Comparison of ENCODE assay signal across 3 cellular contexts in the genomic region with DNA sequence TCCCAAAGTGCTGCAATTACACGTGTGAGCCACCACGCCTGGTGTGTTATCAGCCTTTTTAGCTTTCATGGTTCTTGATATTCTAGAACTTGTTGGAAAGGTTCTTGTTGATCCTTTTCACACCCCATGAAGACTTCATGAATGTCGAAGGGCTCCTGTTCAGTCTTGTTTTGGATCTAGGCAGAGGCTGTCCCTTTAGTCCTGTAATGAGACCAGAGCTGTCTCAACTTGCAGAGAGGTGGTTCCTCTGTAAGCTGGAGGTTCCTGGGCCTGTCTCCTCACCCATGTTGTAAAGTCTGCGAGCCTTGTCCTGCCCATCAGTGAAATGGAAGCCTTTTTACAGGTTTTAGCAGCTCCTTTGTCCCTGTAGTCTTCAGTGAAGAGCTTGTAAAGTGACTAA.
TF ChIP-seq lines count a peak whose summit lies in the region.

No MANE protein-coding gene starts in this region.

TF ChIP-seq in GM23338, 12 proteins besides CTCF, POLR2A, EP300 and RAD21:
- no peak for TF ChIP-seq ZNF114 (CRISPR knock-in tag; IDR thresholded peaks at IDR 0.05)
- no peak for TF ChIP-seq EZH2 (IDR thresholded peaks at IDR 0.05; ENCODE audit: low read depth, unreplicated experiment)
- TF ChIP-seq CREB1 (CRISPR knock-in tag; IDR thresholded peaks at IDR 0.05; ENCODE audit: low read depth) = no peak
- TF ChIP-seq, protein P1, sequence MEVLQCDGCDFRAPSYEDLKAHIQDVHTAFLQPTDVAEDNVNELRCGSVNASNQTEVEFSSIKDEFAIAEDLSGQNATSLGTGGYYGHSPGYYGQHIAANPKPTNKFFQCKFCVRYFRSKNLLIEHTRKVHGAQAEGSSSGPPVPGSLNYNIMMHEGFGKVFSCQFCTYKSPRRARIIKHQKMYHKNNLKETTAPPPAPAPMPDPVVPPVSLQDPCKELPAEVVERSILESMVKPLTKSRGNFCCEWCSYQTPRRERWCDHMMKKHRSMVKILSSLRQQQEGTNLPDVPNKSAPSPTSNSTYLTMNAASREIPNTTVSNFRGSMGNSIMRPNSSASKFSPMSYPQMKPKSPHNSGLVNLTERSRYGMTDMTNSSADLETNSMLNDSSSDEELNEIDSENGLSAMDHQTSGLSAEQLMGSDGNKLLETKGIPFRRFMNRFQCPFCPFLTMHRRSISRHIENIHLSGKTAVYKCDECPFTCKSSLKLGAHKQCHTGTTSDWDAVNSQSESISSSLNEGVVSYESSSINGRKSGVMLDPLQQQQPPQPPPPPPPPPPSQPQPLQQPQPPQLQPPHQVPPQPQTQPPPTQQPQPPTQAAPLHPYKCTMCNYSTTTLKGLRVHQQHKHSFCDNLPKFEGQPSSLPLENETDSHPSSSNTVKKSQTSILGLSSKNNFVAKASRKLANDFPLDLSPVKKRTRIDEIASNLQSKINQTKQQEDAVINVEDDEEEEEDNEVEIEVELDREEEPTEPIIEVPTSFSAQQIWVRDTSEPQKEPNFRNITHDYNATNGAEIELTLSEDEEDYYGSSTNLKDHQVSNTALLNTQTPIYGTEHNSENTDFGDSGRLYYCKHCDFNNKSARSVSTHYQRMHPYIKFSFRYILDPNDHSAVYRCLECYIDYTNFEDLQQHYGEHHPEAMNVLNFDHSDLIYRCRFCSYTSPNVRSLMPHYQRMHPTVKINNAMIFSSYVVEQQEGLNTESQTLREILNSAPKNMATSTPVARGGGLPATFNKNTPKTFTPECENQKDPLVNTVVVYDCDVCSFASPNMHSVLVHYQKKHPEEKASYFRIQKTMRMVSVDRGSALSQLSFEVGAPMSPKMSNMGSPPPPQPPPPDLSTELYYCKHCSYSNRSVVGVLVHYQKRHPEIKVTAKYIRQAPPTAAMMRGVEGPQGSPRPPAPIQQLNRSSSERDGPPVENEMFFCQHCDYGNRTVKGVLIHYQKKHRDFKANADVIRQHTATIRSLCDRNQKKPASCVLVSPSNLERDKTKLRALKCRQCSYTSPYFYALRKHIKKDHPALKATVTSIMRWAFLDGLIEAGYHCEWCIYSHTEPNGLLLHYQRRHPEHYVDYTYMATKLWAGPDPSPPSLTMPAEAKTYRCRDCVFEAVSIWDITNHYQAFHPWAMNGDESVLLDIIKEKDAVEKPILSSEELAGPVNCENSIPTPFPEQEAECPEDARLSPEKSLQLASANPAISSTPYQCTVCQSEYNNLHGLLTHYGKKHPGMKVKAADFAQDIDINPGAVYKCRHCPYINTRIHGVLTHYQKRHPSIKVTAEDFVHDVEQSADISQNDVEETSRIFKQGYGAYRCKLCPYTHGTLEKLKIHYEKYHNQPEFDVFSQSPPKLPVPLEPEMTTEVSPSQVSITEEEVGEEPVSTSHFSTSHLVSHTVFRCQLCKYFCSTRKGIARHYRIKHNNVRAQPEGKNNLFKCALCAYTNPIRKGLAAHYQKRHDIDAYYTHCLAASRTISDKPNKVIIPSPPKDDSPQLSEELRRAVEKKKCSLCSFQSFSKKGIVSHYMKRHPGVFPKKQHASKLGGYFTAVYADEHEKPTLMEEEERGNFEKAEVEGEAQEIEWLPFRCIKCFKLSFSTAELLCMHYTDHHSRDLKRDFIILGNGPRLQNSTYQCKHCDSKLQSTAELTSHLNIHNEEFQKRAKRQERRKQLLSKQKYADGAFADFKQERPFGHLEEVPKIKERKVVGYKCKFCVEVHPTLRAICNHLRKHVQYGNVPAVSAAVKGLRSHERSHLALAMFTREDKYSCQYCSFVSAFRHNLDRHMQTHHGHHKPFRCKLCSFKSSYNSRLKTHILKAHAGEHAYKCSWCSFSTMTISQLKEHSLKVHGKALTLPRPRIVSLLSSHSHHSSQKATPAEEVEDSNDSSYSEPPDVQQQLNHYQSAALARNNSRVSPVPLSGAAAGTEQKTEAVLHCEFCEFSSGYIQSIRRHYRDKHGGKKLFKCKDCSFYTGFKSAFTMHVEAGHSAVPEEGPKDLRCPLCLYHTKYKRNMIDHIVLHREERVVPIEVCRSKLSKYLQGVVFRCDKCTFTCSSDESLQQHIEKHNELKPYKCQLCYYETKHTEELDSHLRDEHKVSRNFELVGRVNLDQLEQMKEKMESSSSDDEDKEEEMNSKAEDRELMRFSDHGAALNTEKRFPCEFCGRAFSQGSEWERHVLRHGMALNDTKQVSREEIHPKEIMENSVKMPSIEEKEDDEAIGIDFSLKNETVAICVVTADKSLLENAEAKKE (CRISPR knock-in tag; IDR thresholded peaks at IDR 0.05) = no peak

TF ChIP-seq in H1, 55 proteins besides CTCF, POLR2A, EP300 and RAD21:
- TF ChIP-seq NRF1 (IDR thresholded peaks at IDR 0.05; ENCODE audit: low read depth, low read length) (no peak), RBBP5 (IDR thresholded peaks at IDR 0.05; ENCODE audit: borderline replicate concordance, low read depth, low read length) (no peak), FOSL1 (IDR thresholded peaks at IDR 0.05; ENCODE audit: insufficient read depth, low read depth, low read length) (no peak), TBP (IDR thresholded peaks at IDR 0.05; ENCODE audit: low read depth, low read length) (no peak)
TF ChIP-seq in H1: peak in this region for 0.

TF ChIP-seq in HepG2, 621 proteins besides CTCF, POLR2A, EP300 and RAD21:
- no peak for TF ChIP-seq TBP (CRISPR knock-in tag; IDR thresholded peaks at IDR 0.05)
- TF ChIP-seq IKZF4 (CRISPR knock-in tag; IDR thresholded peaks at IDR 0.05; ENCODE audit: borderline replicate concordance, low read depth, not compliant biosample characterization) = no peak
- TF ChIP-seq HHEX (CRISPR knock-in tag; IDR thresholded peaks at IDR 0.05) = no peak
- TF ChIP-seq, protein P2, sequence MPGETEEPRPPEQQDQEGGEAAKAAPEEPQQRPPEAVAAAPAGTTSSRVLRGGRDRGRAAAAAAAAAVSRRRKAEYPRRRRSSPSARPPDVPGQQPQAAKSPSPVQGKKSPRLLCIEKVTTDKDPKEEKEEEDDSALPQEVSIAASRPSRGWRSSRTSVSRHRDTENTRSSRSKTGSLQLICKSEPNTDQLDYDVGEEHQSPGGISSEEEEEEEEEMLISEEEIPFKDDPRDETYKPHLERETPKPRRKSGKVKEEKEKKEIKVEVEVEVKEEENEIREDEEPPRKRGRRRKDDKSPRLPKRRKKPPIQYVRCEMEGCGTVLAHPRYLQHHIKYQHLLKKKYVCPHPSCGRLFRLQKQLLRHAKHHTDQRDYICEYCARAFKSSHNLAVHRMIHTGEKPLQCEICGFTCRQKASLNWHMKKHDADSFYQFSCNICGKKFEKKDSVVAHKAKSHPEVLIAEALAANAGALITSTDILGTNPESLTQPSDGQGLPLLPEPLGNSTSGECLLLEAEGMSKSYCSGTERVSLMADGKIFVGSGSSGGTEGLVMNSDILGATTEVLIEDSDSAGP (CRISPR knock-in tag; IDR thresholded peaks at IDR 0.05; ENCODE audit: borderline replicate concordance) = no peak
- TF ChIP-seq ZNF720 (CRISPR knock-in tag; IDR thresholded peaks at IDR 0.05) = no peak
- no peak for TF ChIP-seq GLI4 (CRISPR knock-in tag; IDR thresholded peaks at IDR 0.05; ENCODE audit: borderline replicate concordance)
- no peak for TF ChIP-seq ZNF564 (CRISPR knock-in tag; IDR thresholded peaks at IDR 0.05)
- TF ChIP-seq ZNF510 (CRISPR knock-in tag; IDR thresholded peaks at IDR 0.05; ENCODE audit: low read depth) = no peak
- TF ChIP-seq, protein P3, sequence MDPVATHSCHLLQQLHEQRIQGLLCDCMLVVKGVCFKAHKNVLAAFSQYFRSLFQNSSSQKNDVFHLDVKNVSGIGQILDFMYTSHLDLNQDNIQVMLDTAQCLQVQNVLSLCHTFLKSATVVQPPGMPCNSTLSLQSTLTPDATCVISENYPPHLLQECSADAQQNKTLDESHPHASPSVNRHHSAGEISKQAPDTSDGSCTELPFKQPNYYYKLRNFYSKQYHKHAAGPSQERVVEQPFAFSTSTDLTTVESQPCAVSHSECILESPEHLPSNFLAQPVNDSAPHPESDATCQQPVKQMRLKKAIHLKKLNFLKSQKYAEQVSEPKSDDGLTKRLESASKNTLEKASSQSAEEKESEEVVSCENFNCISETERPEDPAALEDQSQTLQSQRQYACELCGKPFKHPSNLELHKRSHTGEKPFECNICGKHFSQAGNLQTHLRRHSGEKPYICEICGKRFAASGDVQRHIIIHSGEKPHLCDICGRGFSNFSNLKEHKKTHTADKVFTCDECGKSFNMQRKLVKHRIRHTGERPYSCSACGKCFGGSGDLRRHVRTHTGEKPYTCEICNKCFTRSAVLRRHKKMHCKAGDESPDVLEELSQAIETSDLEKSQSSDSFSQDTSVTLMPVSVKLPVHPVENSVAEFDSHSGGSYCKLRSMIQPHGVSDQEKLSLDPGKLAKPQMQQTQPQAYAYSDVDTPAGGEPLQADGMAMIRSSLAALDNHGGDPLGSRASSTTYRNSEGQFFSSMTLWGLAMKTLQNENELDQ (CRISPR knock-in tag; IDR thresholded peaks at IDR 0.05; ENCODE audit: borderline replicate concordance) = no peak
- TF ChIP-seq SAP130 (CRISPR knock-in tag; IDR thresholded peaks at IDR 0.05; ENCODE audit: low read depth) = no peak
- TF ChIP-seq GTF2F1 (IDR thresholded peaks at IDR 0.05; ENCODE audit: low read length) = no peak
- TF ChIP-seq ZNF230 (CRISPR knock-in tag; IDR thresholded peaks at IDR 0.05) = no peak
- TF ChIP-seq, protein P4, sequence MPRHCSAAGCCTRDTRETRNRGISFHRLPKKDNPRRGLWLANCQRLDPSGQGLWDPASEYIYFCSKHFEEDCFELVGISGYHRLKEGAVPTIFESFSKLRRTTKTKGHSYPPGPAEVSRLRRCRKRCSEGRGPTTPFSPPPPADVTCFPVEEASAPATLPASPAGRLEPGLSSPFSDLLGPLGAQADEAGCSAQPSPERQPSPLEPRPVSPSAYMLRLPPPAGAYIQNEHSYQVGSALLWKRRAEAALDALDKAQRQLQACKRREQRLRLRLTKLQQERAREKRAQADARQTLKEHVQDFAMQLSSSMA (CRISPR knock-in tag; IDR thresholded peaks at IDR 0.05) = no peak
- TF ChIP-seq, protein P5, sequence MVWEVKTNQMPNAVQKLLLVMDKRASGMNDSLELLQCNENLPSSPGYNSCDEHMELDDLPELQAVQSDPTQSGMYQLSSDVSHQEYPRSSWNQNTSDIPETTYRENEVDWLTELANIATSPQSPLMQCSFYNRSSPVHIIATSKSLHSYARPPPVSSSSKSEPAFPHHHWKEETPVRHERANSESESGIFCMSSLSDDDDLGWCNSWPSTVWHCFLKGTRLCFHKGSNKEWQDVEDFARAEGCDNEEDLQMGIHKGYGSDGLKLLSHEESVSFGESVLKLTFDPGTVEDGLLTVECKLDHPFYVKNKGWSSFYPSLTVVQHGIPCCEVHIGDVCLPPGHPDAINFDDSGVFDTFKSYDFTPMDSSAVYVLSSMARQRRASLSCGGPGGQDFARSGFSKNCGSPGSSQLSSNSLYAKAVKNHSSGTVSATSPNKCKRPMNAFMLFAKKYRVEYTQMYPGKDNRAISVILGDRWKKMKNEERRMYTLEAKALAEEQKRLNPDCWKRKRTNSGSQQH (CRISPR knock-in tag; IDR thresholded peaks at IDR 0.05; ENCODE audit: low read depth) = no peak
- TF ChIP-seq, protein P6, sequence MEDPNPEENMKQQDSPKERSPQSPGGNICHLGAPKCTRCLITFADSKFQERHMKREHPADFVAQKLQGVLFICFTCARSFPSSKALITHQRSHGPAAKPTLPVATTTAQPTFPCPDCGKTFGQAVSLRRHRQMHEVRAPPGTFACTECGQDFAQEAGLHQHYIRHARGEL (CRISPR knock-in tag; IDR thresholded peaks at IDR 0.05) = no peak
- TF ChIP-seq SSRP1 (CRISPR knock-in tag; IDR thresholded peaks at IDR 0.05) = no peak
- no peak for TF ChIP-seq CBX2 (IDR thresholded peaks at IDR 0.05; ENCODE audit: low read depth, low read length)
- no peak for TF ChIP-seq CBX2 (CRISPR knock-in tag; IDR thresholded peaks at IDR 0.05; ENCODE audit: low read depth)
- no peak for TF ChIP-seq ZSCAN12 (CRISPR knock-in tag; IDR thresholded peaks at IDR 0.05)
